Comparison of ENCODE assay signal across 8 cellular contexts in genomic region chr2:172556284-172557033, GRCh38. TPM values are rescaled to one million over a fixed set of nuclear protein-coding genes. Genes with fewer than 3 reads are reported as not detected.
DNase-seq lines count a peak whose midpoint lies in the region; ATAC-seq and TF ChIP-seq lines count a peak whose summit lies in the region.

No MANE protein-coding gene starts in this region.

- H3K4me3 ChIP-seq in DND-41 (ENCODE audit: low read depth in 1 of 2, low read length in 2 of 2) (peak overlapping the region; percentile 84 to 92), HUES6 (ENCODE audit: low read depth, low read length) (peak overlapping the region; percentile 70), SJSA1 (peak overlapping the region; percentile 83)

- H3K27ac ChIP-seq in DND-41 (ENCODE audit: low read length) = peak overlapping the region; percentile 75
- peak overlapping the region; percentile 79; the same call in 1 of the 2 replicates for H3K27ac ChIP-seq in HUES6 (ENCODE audit: low read depth, low read length)
- peak overlapping the region; percentile 52 for H3K27ac ChIP-seq in SJSA1

- intact Hi-C loops in Right ventricle myocardium inferior (cut with DNase I) (loop anchor here (5.0 kb wide), 1 partner anchor 1124 kb away; the partner anchor contains the start of genes DCAF17 and METTL8), posterior vena cava (cut with DNase I) (no loop called here)

- peak overlapping the region; percentile 90 for H3K4me3 Mint-ChIP-seq in activated naive CD4-positive, alpha-beta T cell treated with anti-CD3 and anti-CD28 coated beads, Interleukin-2, amount 10 ng/mL, durations not matched to agents 7 days and 5 days

- H3K9ac ChIP-seq in DND-41 (ENCODE audit: low read depth, low read length) (peak overlapping the region; percentile 77), HUES6 (ENCODE audit: low read length) (peak overlapping the region; percentile 87)

- peaks cover 64% of the 10 kb centered on the region for H3K4me1 Mint-ChIP-seq in activated naive CD4-positive, alpha-beta T cell treated with anti-CD3 and anti-CD28 coated beads, Interleukin-2, amount 10 ng/mL, durations not matched to agents 7 days and 5 days

- peak overlapping the region; percentile 75 for H3K4me2 ChIP-seq in DND-41 (ENCODE audit: insufficient read depth, low read length)

- H3K27me3 ChIP-seq in DND-41 (ENCODE audit: insufficient read depth, low read length, poor library complexity) (no peaks in the 10 kb centered on the region), HUES6 (ENCODE audit: control insufficient read depth, insufficient read depth, low read length) (no peaks in the 10 kb centered on the region), SJSA1 (replicated peaks) (no peaks in the 10 kb centered on the region)

- 0 out of 2 replicates have a peak, but pooled peaks cover 2% of the 10 kb centered on the region for H4K20me1 ChIP-seq in DND-41 (ENCODE audit: insufficient read depth, low read length)

- H3K9me3 Mint-ChIP-seq in activated naive CD4-positive, alpha-beta T cell treated with anti-CD3 and anti-CD28 coated beads, Interleukin-2, amount 10 ng/mL, durations not matched to agents 7 days and 5 days = no peaks in the 10 kb centered on the region

- no peaks in the 10 kb centered on the region for H3K9me3 ChIP-seq in DND-41 (ENCODE audit: insufficient read depth, low read length, severe bottlenecking)
- H3K9me3 ChIP-seq in HUES6 (ENCODE audit: control insufficient read depth, insufficient read depth, low read depth, low read length) = no peaks in the 10 kb centered on the region
- H3K9me3 ChIP-seq in SJSA1 (replicated peaks) = no peaks in the 10 kb centered on the region

- peak overlapping the region; percentile 89 for H2AFZ ChIP-seq in DND-41 (ENCODE audit: low read depth, low read length)

- peaks cover 64% of the 10 kb centered on the region for H3K36me3 Mint-ChIP-seq in activated naive CD4-positive, alpha-beta T cell treated with anti-CD3 and anti-CD28 coated beads, Interleukin-2, amount 10 ng/mL, durations not matched to agents 7 days and 5 days

- H3K27me3 Mint-ChIP-seq in activated naive CD4-positive, alpha-beta T cell treated with anti-CD3 and anti-CD28 coated beads, Interleukin-2, amount 10 ng/mL, durations not matched to agents 7 days and 5 days = peaks cover 3% of the 10 kb centered on the region

- H3K36me3 ChIP-seq in DND-41 (ENCODE audit: insufficient read depth, low read length) (peaks cover 26% of the 10 kb centered on the region), HUES6 (ENCODE audit: control insufficient read depth, insufficient read depth, low read length) (peaks cover 26% of the 10 kb centered on the region), SJSA1 (peaks cover 4% of the 10 kb centered on the region)

- DNase-seq in DND-41 = peak; percentile 71
- peak in 1 of 2 experiments; percentile 64 for DNase-seq in SJSA1 (ENCODE audit: low read depth in 1 of 2, low spot score in 2 of 2)
- DNase-seq in activated naive CD4-positive, alpha-beta T cell treated with anti-CD3 and anti-CD28 coated beads, Interleukin-2, amount 10 ng/mL, durations not matched to agents 7 days and 5 days = peak; percentile 83
- DNase-seq in Right ventricle myocardium inferior (ENCODE audit: missing footprints) = peak; percentile 81
- DNase-seq in posterior vena cava (ENCODE audit: low spot score) = peak; percentile 84
- peak; percentile 59 for DNase-seq in ureter (ENCODE audit: low spot score)

- peaks cover 54% of the 10 kb centered on the region for H3K79me2 ChIP-seq in DND-41 (ENCODE audit: insufficient read depth, low read length)

- peak; percentile 67 for ATAC-seq in DND-41 (ENCODE audit: insufficient read depth, low read depth)
- peak; percentile 66 for ATAC-seq in GM21526 (IDR thresholded peaks at IDR 0.05; ENCODE audit: low FRiP score, unreplicated experiment)
- ATAC-seq in Right ventricle myocardium inferior = peak; percentile 42

- peak overlapping the region; percentile 92 for H3K27ac Mint-ChIP-seq in activated naive CD4-positive, alpha-beta T cell treated with anti-CD3 and anti-CD28 coated beads, Interleukin-2, amount 10 ng/mL, durations not matched to agents 7 days and 5 days

- CTCF ChIA-PET in activated naive CD4-positive, alpha-beta T cell treated with anti-CD3 and anti-CD28 coated beads, Interleukin-2, amount 10 ng/mL, durations not matched to agents 7 days and 5 days (lab: Charles Lee) = no interaction called here

- no peak for TF ChIP-seq CTCF in DND-41 (IDR thresholded peaks at IDR 0.05; ENCODE audit: borderline replicate concordance, extremely low read depth, low read length, poor library complexity, severe bottlenecking)

- H3K4me1 ChIP-seq in DND-41 (ENCODE audit: insufficient read depth, low read length) (peaks cover 44% of the 10 kb centered on the region), HUES6 (ENCODE audit: control insufficient read depth, insufficient read depth, low read length) (peaks cover 47% of the 10 kb centered on the region), SJSA1 (replicated peaks) (peaks cover 24% of the 10 kb centered on the region)

RNA-seq across cellular contexts. Expression of gene PDK1, which starts 0.6 kb away (rescaled TPM):
- 8.4 and 14.9 TPM in 2 replicates for total RNA-seq in SJSA1 (2014; rRNA removed; shearing (Covaris generic))
- total RNA-seq in Right ventricle myocardium inferior (47.7 TPM), posterior vena cava (10 to 100 TPM; 17.9 to 28.3 TPM), ureter (31.4 TPM)
